In the genomic region with DNA sequence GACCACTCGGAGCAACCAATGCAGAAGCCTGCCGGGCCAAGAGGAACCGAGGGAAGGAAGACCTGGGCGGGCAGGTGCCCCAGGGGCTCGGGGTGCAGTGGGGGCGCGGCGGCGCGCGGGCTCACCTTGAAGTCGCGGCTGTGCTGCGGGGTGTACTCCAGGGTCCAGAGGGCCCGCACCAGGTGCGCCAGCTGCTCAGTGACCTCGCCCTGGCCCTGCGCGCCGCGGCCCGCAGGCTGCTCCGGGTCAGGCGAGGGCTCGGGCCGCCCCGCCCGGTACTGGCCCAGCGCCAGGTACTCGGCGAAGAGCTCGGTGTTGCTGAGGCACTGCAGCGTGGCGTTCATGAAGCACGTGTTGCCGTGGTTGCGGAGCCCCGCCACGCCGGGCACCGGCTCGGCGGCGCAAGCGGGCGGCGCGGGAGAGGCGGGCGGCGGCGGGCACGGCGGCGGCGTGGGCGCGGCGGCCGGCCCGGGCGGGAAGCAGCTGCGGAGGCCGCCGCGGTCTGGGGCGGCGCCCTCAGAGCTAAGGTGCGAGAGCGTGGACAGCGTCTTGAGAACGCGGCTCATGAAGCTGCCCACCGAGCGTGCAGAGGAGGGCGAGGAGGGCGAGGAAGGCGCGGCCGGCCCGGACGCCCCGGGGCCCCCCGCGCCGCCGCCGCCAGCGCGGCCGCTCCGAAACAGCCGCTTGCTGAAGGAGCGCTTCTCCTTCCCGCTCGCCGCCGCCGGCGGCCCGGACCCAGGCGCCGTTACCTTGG, we compare ENCODE assay signal across 9 cellular contexts. TPM values are rescaled to one million over a fixed set of nuclear protein-coding genes. Genes with fewer than 3 reads are reported as not detected.
DNase-seq lines count a peak whose midpoint lies in the region; ATAC-seq and TF ChIP-seq lines count a peak whose summit lies in the region.
"Had no signal": no experiment of that assay in that cellular context is flagged by ENCODE, and none has a peak within 500 bp of the region (broad histone marks: within the 10 kb centered on the region; RNA-seq: fewer than 3 reads in every experiment).

No MANE protein-coding gene starts in this region.

- H3K27ac Mint-ChIP-seq in GM23338 (no peak overlapping the region), activated B cell treated with CpG ODN at 0.5 μM for 24 hours (peak overlapping the region; percentile 71)

- peaks cover 46% of the 10 kb centered on the region for H3K79me2 ChIP-seq in GM23338 (replicated peaks; ENCODE audit: insufficient read depth)

- H3K4me1 Mint-ChIP-seq in GM23338 (peaks cover 39% of the 10 kb centered on the region), activated B cell treated with CpG ODN at 0.5 μM for 24 hours (peaks cover 11% of the 10 kb centered on the region)

- H3K36me3 ChIP-seq in GM23338 (ENCODE audit: insufficient read depth): no peaks in the 10 kb centered on the region

- peaks cover 8% of the 10 kb centered on the region; the same call in 1 of the 2 replicates for H3K27me3 ChIP-seq in GM23338 (ENCODE audit: insufficient read depth)

- H3K27me3 Mint-ChIP-seq in GM23338 (ENCODE audit: insufficient read depth, low read depth, poor library complexity): peaks cover 6% of the 10 kb centered on the region
- peaks cover 3% of the 10 kb centered on the region for H3K27me3 Mint-ChIP-seq in activated B cell treated with CpG ODN at 0.5 μM for 24 hours

- H3K36me3 Mint-ChIP-seq in GM23338 (ENCODE audit: low read depth) (peaks cover 5% of the 10 kb centered on the region; the same call in 1 of the 3 replicates), activated B cell treated with CpG ODN at 0.5 μM for 24 hours (ENCODE audit: low read depth) (peaks cover 5% of the 10 kb centered on the region)

- CTCF ChIA-PET in activated B cell treated with CpG ODN at 0.5 μM for 24 hours (lab: Charles Lee): no interaction called here

- peak; percentile 37 for ATAC-seq in GM23338
- peak; percentile 40 for ATAC-seq in activated B cell treated with CpG ODN at 0.5 μM for 24 hours (ENCODE audit: low read depth)

- peak overlapping the region; percentile 86 for H3K4me3 ChIP-seq in GM23338
- peak overlapping the region; percentile 65 for H3K4me3 ChIP-seq in LNCaP clone FGC (ENCODE audit: low read depth, low read length)

- peak overlapping the region; percentile 91 for H3K4me2 ChIP-seq in GM23338

- peak overlapping the region; percentile 78 for H2AFZ ChIP-seq in GM23338

- no peaks in the 10 kb centered on the region for H3K9me2 ChIP-seq in GM23338 (ENCODE audit: insufficient read depth)

- DNase-seq in GM03348 (ENCODE audit: low spot score) (peak; percentile 76), GM23338 (ENCODE audit: low spot score) (peak; percentile 57), LNCaP clone FGC (ENCODE audit: low read depth) (no peak), activated B cell treated with CpG ODN at 0.5 μM for 24 hours (peak; percentile 57), kidney tubule cell (ENCODE audit: low spot score) (peak; percentile 76), dedifferentiated amniotic fluid mesenchymal stem cell (ENCODE audit: extremely low spot score) (no peak)
- DNase-seq in central memory CD4-positive, alpha-beta T cell: peak; percentile 59
- DNase-seq in stimulated activated CD4-positive, alpha-beta T cell treated with anti-CD3 and anti-CD28 coated beads, Interleukin-1b, Interleukin-23, amount 100 ng/mL, for 24 hours (ENCODE audit: low read depth in 4 of 4, low spot score in 1 of 4): peak; percentile 12 to 38 (median 32)

- no peak for TF ChIP-seq CTCF in GM23338 (conservative IDR thresholded peaks at IDR 0.05; ENCODE audit: low read depth in 2 of 2)
- no peak for TF ChIP-seq CTCF in LNCaP clone FGC (IDR thresholded peaks at IDR 0.05; ENCODE audit: control insufficient read depth, extremely low read depth, insufficient read depth)
- no peak for TF ChIP-seq CTCF in activated B cell treated with CpG ODN at 0.5 μM for 24 hours (IDR thresholded peaks at IDR 0.05)

- POLR2A ChIA-PET in activated B cell treated with CpG ODN at 0.5 μM for 24 hours (lab: Charles Lee): no interaction called here

- no peaks in the 10 kb centered on the region for H3F3A ChIP-seq in GM23338 (replicated peaks; ENCODE audit: low read depth)

- peaks cover 35% of the 10 kb centered on the region for H3K4me1 ChIP-seq in GM23338 (ENCODE audit: insufficient read depth)

- no peaks in the 10 kb centered on the region; the same call in 2 of the 3 replicates for H3K9me3 Mint-ChIP-seq in GM23338
- H3K9me3 Mint-ChIP-seq in activated B cell treated with CpG ODN at 0.5 μM for 24 hours: no peaks in the 10 kb centered on the region

- peak overlapping the region; percentile 94 for H3K4me3 Mint-ChIP-seq in GM23338
- H3K4me3 Mint-ChIP-seq in activated B cell treated with CpG ODN at 0.5 μM for 24 hours: peak overlapping the region; percentile 87

- H4K20me1 ChIP-seq in GM23338 (replicated peaks; ENCODE audit: insufficient read depth): peaks cover 22% of the 10 kb centered on the region

- no peak overlapping the region for H3K27ac ChIP-seq in GM23338 (ENCODE audit: low read depth)

- intact Hi-C loops in activated B cell treated with CpG ODN at 0.5 μM for 24 hours (cut with micrococcal nuclease): loop anchor here (1.0 to 2.0 kb wide), 5 partner anchors 35 to 1580 kb away; partner anchors contain the start of genes COG7, EARS2, METTL9 and TNRC6A

TF ChIP-seq in GM23338, 12 proteins besides CTCF, POLR2A, EP300 and RAD21 (continues in another document):
- TF ChIP-seq EZH2 (IDR thresholded peaks at IDR 0.05; ENCODE audit: low read depth, unreplicated experiment) (no peak), POLR2AphosphoS5 (IDR thresholded peaks at IDR 0.05; ENCODE audit: low read depth) (no peak), NANOG (IDR thresholded peaks at IDR 0.05; ENCODE audit: borderline replicate concordance) (no peak), JUNB (IDR thresholded peaks at IDR 0.05; ENCODE audit: unreplicated experiment) (no peak)
- TF ChIP-seq, protein P1, sequence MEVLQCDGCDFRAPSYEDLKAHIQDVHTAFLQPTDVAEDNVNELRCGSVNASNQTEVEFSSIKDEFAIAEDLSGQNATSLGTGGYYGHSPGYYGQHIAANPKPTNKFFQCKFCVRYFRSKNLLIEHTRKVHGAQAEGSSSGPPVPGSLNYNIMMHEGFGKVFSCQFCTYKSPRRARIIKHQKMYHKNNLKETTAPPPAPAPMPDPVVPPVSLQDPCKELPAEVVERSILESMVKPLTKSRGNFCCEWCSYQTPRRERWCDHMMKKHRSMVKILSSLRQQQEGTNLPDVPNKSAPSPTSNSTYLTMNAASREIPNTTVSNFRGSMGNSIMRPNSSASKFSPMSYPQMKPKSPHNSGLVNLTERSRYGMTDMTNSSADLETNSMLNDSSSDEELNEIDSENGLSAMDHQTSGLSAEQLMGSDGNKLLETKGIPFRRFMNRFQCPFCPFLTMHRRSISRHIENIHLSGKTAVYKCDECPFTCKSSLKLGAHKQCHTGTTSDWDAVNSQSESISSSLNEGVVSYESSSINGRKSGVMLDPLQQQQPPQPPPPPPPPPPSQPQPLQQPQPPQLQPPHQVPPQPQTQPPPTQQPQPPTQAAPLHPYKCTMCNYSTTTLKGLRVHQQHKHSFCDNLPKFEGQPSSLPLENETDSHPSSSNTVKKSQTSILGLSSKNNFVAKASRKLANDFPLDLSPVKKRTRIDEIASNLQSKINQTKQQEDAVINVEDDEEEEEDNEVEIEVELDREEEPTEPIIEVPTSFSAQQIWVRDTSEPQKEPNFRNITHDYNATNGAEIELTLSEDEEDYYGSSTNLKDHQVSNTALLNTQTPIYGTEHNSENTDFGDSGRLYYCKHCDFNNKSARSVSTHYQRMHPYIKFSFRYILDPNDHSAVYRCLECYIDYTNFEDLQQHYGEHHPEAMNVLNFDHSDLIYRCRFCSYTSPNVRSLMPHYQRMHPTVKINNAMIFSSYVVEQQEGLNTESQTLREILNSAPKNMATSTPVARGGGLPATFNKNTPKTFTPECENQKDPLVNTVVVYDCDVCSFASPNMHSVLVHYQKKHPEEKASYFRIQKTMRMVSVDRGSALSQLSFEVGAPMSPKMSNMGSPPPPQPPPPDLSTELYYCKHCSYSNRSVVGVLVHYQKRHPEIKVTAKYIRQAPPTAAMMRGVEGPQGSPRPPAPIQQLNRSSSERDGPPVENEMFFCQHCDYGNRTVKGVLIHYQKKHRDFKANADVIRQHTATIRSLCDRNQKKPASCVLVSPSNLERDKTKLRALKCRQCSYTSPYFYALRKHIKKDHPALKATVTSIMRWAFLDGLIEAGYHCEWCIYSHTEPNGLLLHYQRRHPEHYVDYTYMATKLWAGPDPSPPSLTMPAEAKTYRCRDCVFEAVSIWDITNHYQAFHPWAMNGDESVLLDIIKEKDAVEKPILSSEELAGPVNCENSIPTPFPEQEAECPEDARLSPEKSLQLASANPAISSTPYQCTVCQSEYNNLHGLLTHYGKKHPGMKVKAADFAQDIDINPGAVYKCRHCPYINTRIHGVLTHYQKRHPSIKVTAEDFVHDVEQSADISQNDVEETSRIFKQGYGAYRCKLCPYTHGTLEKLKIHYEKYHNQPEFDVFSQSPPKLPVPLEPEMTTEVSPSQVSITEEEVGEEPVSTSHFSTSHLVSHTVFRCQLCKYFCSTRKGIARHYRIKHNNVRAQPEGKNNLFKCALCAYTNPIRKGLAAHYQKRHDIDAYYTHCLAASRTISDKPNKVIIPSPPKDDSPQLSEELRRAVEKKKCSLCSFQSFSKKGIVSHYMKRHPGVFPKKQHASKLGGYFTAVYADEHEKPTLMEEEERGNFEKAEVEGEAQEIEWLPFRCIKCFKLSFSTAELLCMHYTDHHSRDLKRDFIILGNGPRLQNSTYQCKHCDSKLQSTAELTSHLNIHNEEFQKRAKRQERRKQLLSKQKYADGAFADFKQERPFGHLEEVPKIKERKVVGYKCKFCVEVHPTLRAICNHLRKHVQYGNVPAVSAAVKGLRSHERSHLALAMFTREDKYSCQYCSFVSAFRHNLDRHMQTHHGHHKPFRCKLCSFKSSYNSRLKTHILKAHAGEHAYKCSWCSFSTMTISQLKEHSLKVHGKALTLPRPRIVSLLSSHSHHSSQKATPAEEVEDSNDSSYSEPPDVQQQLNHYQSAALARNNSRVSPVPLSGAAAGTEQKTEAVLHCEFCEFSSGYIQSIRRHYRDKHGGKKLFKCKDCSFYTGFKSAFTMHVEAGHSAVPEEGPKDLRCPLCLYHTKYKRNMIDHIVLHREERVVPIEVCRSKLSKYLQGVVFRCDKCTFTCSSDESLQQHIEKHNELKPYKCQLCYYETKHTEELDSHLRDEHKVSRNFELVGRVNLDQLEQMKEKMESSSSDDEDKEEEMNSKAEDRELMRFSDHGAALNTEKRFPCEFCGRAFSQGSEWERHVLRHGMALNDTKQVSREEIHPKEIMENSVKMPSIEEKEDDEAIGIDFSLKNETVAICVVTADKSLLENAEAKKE (CRISPR knock-in tag; IDR thresholded peaks at IDR 0.05): no peak

RNA-seq across cellular contexts. Expression of gene USP31, which starts 0.6 kb away (rescaled TPM):
- total RNA-seq in GM23338 (2014; rRNA removed; shearing (Covaris generic)): 15.5 and 17.9 TPM in 2 replicates
- 4.2 and 4.3 TPM in 2 replicates for polyA plus RNA-seq in GM23338 (2016; fragmentation: Nextera tagmentation; extraction: Ambion mirVana)
- total RNA-seq in activated B cell treated with CpG ODN at 0.5 μM for 24 hours: 3.6 and 4.6 TPM in 2 replicates

RNA-seq across cellular contexts. Expression of gene SCNN1G, which starts 33.9 kb away (rescaled TPM):
- total RNA-seq in GM23338 (2014; rRNA removed; shearing (Covaris generic)): 1.1 and 1.2 TPM in 2 replicates
- 0.97 and 1.1 TPM in 2 replicates for polyA plus RNA-seq in GM23338 (2016; fragmentation: Nextera tagmentation; extraction: Ambion mirVana)
- not detected in 2 replicates for total RNA-seq in activated B cell treated with CpG ODN at 0.5 μM for 24 hours
- total RNA-seq: pulmonary artery endothelial cell had no signal

Comparison
In these comparisons a context has a peak if more than half of its experiments do, and no peak if none do; other contexts are left out.
1. DNase-seq: peak in GM03348 (single experiment), GM23338 (single experiment), activated B cell treated with CpG ODN at 0.5 μM for 24 hours (single experiment), central memory CD4-positive, alpha-beta T cell (single experiment), kidney tubule cell (single experiment) and stimulated activated CD4-positive, alpha-beta T cell treated with anti-CD3 and anti-CD28 coated beads, Interleukin-1b, Interleukin-23, amount 100 ng/mL, for 24 hours (4 of 4); none in LNCaP clone FGC (single experiment) and dedifferentiated amniotic fluid mesenchymal stem cell (single experiment).